In genomic region chr17:75065562-75066151, GRCh38 we compare ENCODE assay signal across 14 cellular contexts. TPM values are rescaled to one million over a fixed set of nuclear protein-coding genes. Genes with fewer than 3 reads are reported as not detected.
DNase-seq lines count a peak whose midpoint lies in the region; ATAC-seq, FAIRE-seq and TF ChIP-seq lines count a peak whose summit lies in the region.
"Had no signal": no experiment of that assay in that cellular context is flagged by ENCODE, and none has a peak within 500 bp of the region (broad histone marks: within the 10 kb centered on the region; RNA-seq: fewer than 3 reads in every experiment).

No MANE protein-coding gene starts in this region.

- dilution Hi-C loops in endothelial cell of umbilical vein (cut with MboI; ENCODE audit: extremely low pct_ligation_motif_present, low sequenced_read_pairs) = no loop called here

- DNase-seq in activated naive CD4-positive, alpha-beta T cell treated with anti-CD3 and anti-CD28 coated beads for 36 hours = peak; percentile 39
- DNase-seq in activated naive CD4-positive, alpha-beta T cell treated with anti-CD3 and anti-CD28 coated beads, Interleukin-2, amount 50 U/mL, for 16 hours = no peak
- DNase-seq in T-cell = no peak
- DNase-seq in endothelial cell of umbilical vein (ENCODE audit: low read depth, low spot score) = peak; percentile 46
- DNase-seq in stimulated activated naive CD8-positive, alpha-beta T cell treated with anti-CD3 and anti-CD28 coated beads, Interleukin-15, Interleukin-2, amounts not matched to agents 100 U/mL and 50 U/mL, for 24 hours = no peak
- DNase-seq in left colon = no peak
- DNase-seq: amygdala; effector CD4-positive, alpha-beta T cell; head of caudate nucleus; psoas muscle; thyroid gland had no signal

- no peak for TF ChIP-seq POLR2A in endothelial cell of umbilical vein (IDR thresholded peaks at IDR 0.05; ENCODE audit: low read depth, low read length)

- peak; percentile 68 for FAIRE-seq in endothelial cell of umbilical vein (lab: Jason Lieb, UNC)

- no peak overlapping the region for H3K4me3 ChIP-seq in endothelial cell of umbilical vein (replicated peaks in 1 of 3; ENCODE audit: insufficient read depth in 1 of 3, low read depth in 1 of 3, low read length in 3 of 3)
- H3K4me3 ChIP-seq: psoas muscle, thyroid gland had no signal

- peak overlapping the region; percentile 33 for H3K27ac ChIP-seq in endothelial cell of umbilical vein (ENCODE audit: insufficient read depth, low read depth, low read length)
- H3K27ac ChIP-seq: psoas muscle had no signal

- POLR2A ChIA-PET in T-cell (lab: Charles Lee) (interaction anchor here in 1 of 2 donors (0.6 to 0.7 kb wide), 2 partner anchors 92 to 195 kb away, joined by 4 to 6 read pairs; no protein-coding TSS in a partner anchor), endothelial cell of umbilical vein (lab: Charles Lee) (no interaction called here)

- ATAC-seq in T-cell (replicated peaks in 1 of 4) (no peak), left colon (no peak), GM19452 (IDR thresholded peaks at IDR 0.05; ENCODE audit: unreplicated experiment) (no peak), GM19351 (IDR thresholded peaks at IDR 0.05; ENCODE audit: unreplicated experiment) (no peak)
- peak; percentile 67 for ATAC-seq in stimulated activated naive CD8-positive, alpha-beta T cell treated with anti-CD3 and anti-CD28 coated beads, Interleukin-15, Interleukin-2, amounts not matched to agents 100 U/mL and 50 U/mL, for 24 hours
- ATAC-seq: psoas muscle had no signal

- H3K36me3 ChIP-seq in endothelial cell of umbilical vein (ENCODE audit: control insufficient read depth in 2 of 2, extremely low read depth in 1 of 2, insufficient read depth in 2 of 2, low read length in 2 of 2) = peaks cover 8 to 23% of the 10 kb centered on the region in 2 experiments

- H3K27me3 ChIP-seq in endothelial cell of umbilical vein (ENCODE audit: control insufficient read depth in 2 of 2, insufficient read depth in 2 of 2, low read length in 2 of 2) = no peaks in the 10 kb centered on the region
- H3K27me3 ChIP-seq: thyroid gland had no signal

- no peak for TF ChIP-seq CTCF in endothelial cell of umbilical vein (IDR thresholded peaks at IDR 0.05; ENCODE audit: extremely low read depth in 1 of 2, insufficient read depth in 1 of 2, low read depth in 1 of 2, low read length in 2 of 2)

- no peaks in the 10 kb centered on the region for H3K9me3 ChIP-seq in endothelial cell of umbilical vein (replicated peaks; ENCODE audit: control insufficient read depth, insufficient read depth, low read length)
- H3K9me3 ChIP-seq: psoas muscle, thyroid gland had no signal

- intact Hi-C loops in activated naive CD4-positive, alpha-beta T cell treated with anti-CD3 and anti-CD28 coated beads for 36 hours (cut with micrococcal nuclease) = loop anchor here (5.0 kb wide), 1 partner anchor 42 kb away; the partner anchor contains the start of gene ARMC7
- intact Hi-C loops in endothelial cell of umbilical vein (cut with micrococcal nuclease) = no loop called here
- intact Hi-C loops in left colon (cut with DNase I, micrococcal nuclease) = no loop called here

- no peaks in the 10 kb centered on the region for H3K9me1 ChIP-seq in endothelial cell of umbilical vein (replicated peaks; ENCODE audit: control insufficient read depth, extremely low read depth, insufficient read depth, low read length)

- no peaks in the 10 kb centered on the region for H3K79me2 ChIP-seq in endothelial cell of umbilical vein (ENCODE audit: control insufficient read depth, insufficient read depth, low read length)

- no peak overlapping the region for H3K4me2 ChIP-seq in endothelial cell of umbilical vein (ENCODE audit: insufficient read depth, low read length)

- H3K27ac Mint-ChIP-seq in activated naive CD4-positive, alpha-beta T cell treated with anti-CD3 and anti-CD28 coated beads for 36 hours = peak overlapping the region; percentile 70
- H3K27ac Mint-ChIP-seq in T-cell = peak overlapping the region; percentile 55 to 68
- H3K27ac Mint-ChIP-seq: memory B cell had no signal

- H3K9me3 Mint-ChIP-seq in activated naive CD4-positive, alpha-beta T cell treated with anti-CD3 and anti-CD28 coated beads for 36 hours = no peaks in the 10 kb centered on the region
- no peaks in the 10 kb centered on the region for H3K9me3 Mint-ChIP-seq in T-cell
- H3K9me3 Mint-ChIP-seq: memory B cell had no signal

- H3K27me3 Mint-ChIP-seq in activated naive CD4-positive, alpha-beta T cell treated with anti-CD3 and anti-CD28 coated beads for 36 hours (ENCODE audit: low read depth) = no peaks in the 10 kb centered on the region
- no peaks in the 10 kb centered on the region for H3K27me3 Mint-ChIP-seq in T-cell
- H3K27me3 Mint-ChIP-seq: memory B cell had no signal

- no peak overlapping the region for H3K4me3 Mint-ChIP-seq in activated naive CD4-positive, alpha-beta T cell treated with anti-CD3 and anti-CD28 coated beads for 36 hours
- peak overlapping the region in 1 of 3 donors; percentile 19 for H3K4me3 Mint-ChIP-seq in T-cell
- H3K4me3 Mint-ChIP-seq: memory B cell had no signal

- H3K4me1 ChIP-seq in endothelial cell of umbilical vein (ENCODE audit: control insufficient read depth, extremely low read depth, insufficient read depth, low read length) = peaks cover 6% of the 10 kb centered on the region
- H3K4me1 ChIP-seq: psoas muscle had no signal

- peaks cover 33% of the 10 kb centered on the region for H3K4me1 Mint-ChIP-seq in activated naive CD4-positive, alpha-beta T cell treated with anti-CD3 and anti-CD28 coated beads for 36 hours (ENCODE audit: low read depth)
- peaks cover 16 to 26% (median 23%) of the 10 kb centered on the region in 3 donors for H3K4me1 Mint-ChIP-seq in T-cell
- H3K4me1 Mint-ChIP-seq: memory B cell had no signal

- BruUV-seq in endothelial cell of umbilical vein (replicated peaks; lab: Mats Ljungman, UMichigan) = no TSS peak

- peak overlapping the region; percentile 12 for H3K9ac ChIP-seq in endothelial cell of umbilical vein (replicated peaks; ENCODE audit: extremely low read depth, insufficient read depth, low read length)

- no peaks in the 10 kb centered on the region for H4K20me1 ChIP-seq in endothelial cell of umbilical vein (replicated peaks; ENCODE audit: control insufficient read depth, extremely low read depth, insufficient read depth, low read length)

- no peak overlapping the region for H2AFZ ChIP-seq in endothelial cell of umbilical vein (ENCODE audit: low read depth, low read length)

- CTCF ChIA-PET in activated naive CD4-positive, alpha-beta T cell treated with anti-CD3 and anti-CD28 coated beads for 36 hours (lab: Charles Lee) = no interaction called here
- CTCF ChIA-PET in T-cell (lab: Charles Lee) = no interaction called here
- CTCF ChIA-PET in endothelial cell of umbilical vein (lab: Charles Lee) = interaction anchor here (1.1 to 1.8 kb wide), 3 partner anchors 10 to 136 kb away, joined by 3 to 5 read pairs (median 4); no protein-coding TSS in a partner anchor

- H3K36me3 Mint-ChIP-seq in activated naive CD4-positive, alpha-beta T cell treated with anti-CD3 and anti-CD28 coated beads for 36 hours (ENCODE audit: low read depth) = peaks cover 11% of the 10 kb centered on the region
- H3K36me3 Mint-ChIP-seq in T-cell = peaks cover 22% of the 10 kb centered on the region

RNA-seq across cellular contexts. Expression of gene KCTD2, which starts 18.6 kb away (rescaled TPM):
- total RNA-seq in activated naive CD4-positive, alpha-beta T cell treated with anti-CD3 and anti-CD28 coated beads for 36 hours = 10 to 100 TPM; 18.7 to 20.8 TPM
- total RNA-seq in T-cell (10 to 100 TPM; 22.0 to 32.8 (median 29.0) TPM), endothelial cell of umbilical vein (20.6 and 23.2 TPM in 2 replicates), left colon (10 to 100 TPM; 16.7 to 19.7 TPM)
- 24.3 and 24.8 TPM in 2 replicates for polyA plus RNA-seq in endothelial cell of umbilical vein
- 27.6 and 29.2 TPM in 2 replicates for polyA plus RNA-seq in endothelial cell of umbilical vein (2011; cell fraction: cytosol; rRNA removed)
- 19.9 and 20.6 TPM in 2 replicates for polyA plus RNA-seq in endothelial cell of umbilical vein (2011; cell fraction: nucleus; rRNA removed)
- polyA plus RNA-seq in endothelial cell of umbilical vein (2012) = 16.8 and 18.1 TPM in 2 replicates
- 21.9 and 24.0 TPM in 2 replicates for polyA minus RNA-seq in endothelial cell of umbilical vein
- polyA minus RNA-seq in endothelial cell of umbilical vein (2011; cell fraction: cytosol; rRNA and poly(A)+ RNA removed) = 10.5 TPM
- 6.7 and 7.8 TPM in 2 replicates for polyA minus RNA-seq in endothelial cell of umbilical vein (2011; cell fraction: nucleus; rRNA and poly(A)+ RNA removed)

RNA-seq across cellular contexts. Expression of gene ATP5PD, which starts 18.9 kb away (rescaled TPM):
- 100 to 1,000 TPM; 227 to 249 TPM for total RNA-seq in activated naive CD4-positive, alpha-beta T cell treated with anti-CD3 and anti-CD28 coated beads for 36 hours
- 100 to 1,000 TPM; 115 to 170 (median 139) TPM for total RNA-seq in T-cell
- total RNA-seq in endothelial cell of umbilical vein = 200 and 202 TPM in 2 replicates
- 176 and 182 TPM in 2 replicates for polyA plus RNA-seq in endothelial cell of umbilical vein
- 231 and 268 TPM in 2 replicates for polyA plus RNA-seq in endothelial cell of umbilical vein (2011; cell fraction: cytosol; rRNA removed)
- polyA plus RNA-seq in endothelial cell of umbilical vein (2011; cell fraction: nucleus; rRNA removed) = 76.5 and 82.1 TPM in 2 replicates
- polyA plus RNA-seq in endothelial cell of umbilical vein (2012) = 350 and 390 TPM in 2 replicates
- polyA minus RNA-seq in endothelial cell of umbilical vein = 112 and 155 TPM in 2 replicates
- 118 TPM for polyA minus RNA-seq in endothelial cell of umbilical vein (2011; cell fraction: cytosol; rRNA and poly(A)+ RNA removed)
- polyA minus RNA-seq in endothelial cell of umbilical vein (2011; cell fraction: nucleus; rRNA and poly(A)+ RNA removed) = 17.8 and 22.8 TPM in 2 replicates
- 100 to 1,000 TPM; 310 to 381 TPM for total RNA-seq in left colon

RNA-seq across cellular contexts. Expression of gene SLC16A5, which starts 22.1 kb away (rescaled TPM):
- total RNA-seq in activated naive CD4-positive, alpha-beta T cell treated with anti-CD3 and anti-CD28 coated beads for 36 hours = 1 to 10 TPM; 2.5 to 3.1 TPM
- total RNA-seq in T-cell = 10 to 100 TPM in 4 of 5 donors, 1 to 10 TPM in 1; 9.1 to 24.3 (median 16.8) TPM
- 16.4 and 17.4 TPM in 2 replicates for total RNA-seq in endothelial cell of umbilical vein
- polyA plus RNA-seq in endothelial cell of umbilical vein = 23.3 and 31.9 TPM in 2 replicates
- 12.6 and 16.4 TPM in 2 replicates for polyA plus RNA-seq in endothelial cell of umbilical vein (2011; cell fraction: cytosol; rRNA removed)
- polyA plus RNA-seq in endothelial cell of umbilical vein (2011; cell fraction: nucleus; rRNA removed) = 32.6 and 39.1 TPM in 2 replicates
- polyA plus RNA-seq in endothelial cell of umbilical vein (2012) = 8.7 and 13.9 TPM in 2 replicates
- 19.2 and 22.6 TPM in 2 replicates for polyA minus RNA-seq in endothelial cell of umbilical vein
- 22.5 TPM for polyA minus RNA-seq in endothelial cell of umbilical vein (2011; cell fraction: cytosol; rRNA and poly(A)+ RNA removed)
- 10.1 and 15.0 TPM in 2 replicates for polyA minus RNA-seq in endothelial cell of umbilical vein (2011; cell fraction: nucleus; rRNA and poly(A)+ RNA removed)
- 10 to 100 TPM; 26.6 to 39.6 TPM for total RNA-seq in left colon

RNA-seq across cellular contexts. Expression of gene ARMC7, which starts 44.1 kb away (rescaled TPM):
- total RNA-seq in activated naive CD4-positive, alpha-beta T cell treated with anti-CD3 and anti-CD28 coated beads for 36 hours = 1 to 10 TPM; 3.8 to 4.9 TPM
- total RNA-seq in T-cell (10 to 100 TPM in 3 of 5 donors, 1 to 10 TPM in 2; 8.9 to 23.9 (median 18.8) TPM), endothelial cell of umbilical vein (14.5 and 15.7 TPM in 2 replicates), left colon (10 to 100 TPM; 20.3 to 29.9 TPM)
- polyA plus RNA-seq in endothelial cell of umbilical vein = 11.8 and 13.1 TPM in 2 replicates
- polyA plus RNA-seq in endothelial cell of umbilical vein (2011; cell fraction: cytosol; rRNA removed) = 10.5 and 11.1 TPM in 2 replicates
- polyA plus RNA-seq in endothelial cell of umbilical vein (2011; cell fraction: nucleus; rRNA removed) = 9.3 and 10.0 TPM in 2 replicates
- 9.0 and 9.4 TPM in 2 replicates for polyA plus RNA-seq in endothelial cell of umbilical vein (2012)
- 12.7 and 14.1 TPM in 2 replicates for polyA minus RNA-seq in endothelial cell of umbilical vein
- 9.3 TPM for polyA minus RNA-seq in endothelial cell of umbilical vein (2011; cell fraction: cytosol; rRNA and poly(A)+ RNA removed)
- polyA minus RNA-seq in endothelial cell of umbilical vein (2011; cell fraction: nucleus; rRNA and poly(A)+ RNA removed) = 3.9 and 7.6 TPM in 2 replicates

RNA-seq across cellular contexts. Expression of gene MRPL58, which starts 53.2 kb away (rescaled TPM):
- total RNA-seq in activated naive CD4-positive, alpha-beta T cell treated with anti-CD3 and anti-CD28 coated beads for 36 hours = 10 to 100 TPM; 60.6 to 64.5 TPM
- 10 to 100 TPM; 15.6 to 30.6 (median 26.6) TPM for total RNA-seq in T-cell
- total RNA-seq in endothelial cell of umbilical vein = 38.0 and 38.8 TPM in 2 replicates
- 28.7 and 43.7 TPM in 2 replicates for polyA plus RNA-seq in endothelial cell of umbilical vein
- 44.5 and 44.8 TPM in 2 replicates for polyA plus RNA-seq in endothelial cell of umbilical vein (2011; cell fraction: cytosol; rRNA removed)
- polyA plus RNA-seq in endothelial cell of umbilical vein (2011; cell fraction: nucleus; rRNA removed) = 19.1 and 25.5 TPM in 2 replicates
- 33.8 and 38.9 TPM in 2 replicates for polyA plus RNA-seq in endothelial cell of umbilical vein (2012)
- polyA minus RNA-seq in endothelial cell of umbilical vein = 15.2 and 21.3 TPM in 2 replicates
- 28.6 TPM for polyA minus RNA-seq in endothelial cell of umbilical vein (2011; cell fraction: cytosol; rRNA and poly(A)+ RNA removed)
- polyA minus RNA-seq in endothelial cell of umbilical vein (2011; cell fraction: nucleus; rRNA and poly(A)+ RNA removed) = 4.7 and 5.0 TPM in 2 replicates
- total RNA-seq in left colon = 10 to 100 TPM; 23.6 to 30.4 TPM

Comparison
In these comparisons a context has a peak if more than half of its experiments do, and no peak if none do; other contexts are left out.
1. DNase-seq: peak in activated naive CD4-positive, alpha-beta T cell treated with anti-CD3 and anti-CD28 coated beads for 36 hours (single experiment) and endothelial cell of umbilical vein (single experiment); none in activated naive CD4-positive, alpha-beta T cell treated with anti-CD3 and anti-CD28 coated beads, Interleukin-2, amount 50 U/mL, for 16 hours (single experiment), T-cell (0 of 34), stimulated activated naive CD8-positive, alpha-beta T cell treated with anti-CD3 and anti-CD28 coated beads, Interleukin-15, Interleukin-2, amounts not matched to agents 100 U/mL and 50 U/mL, for 24 hours (single experiment) and left colon (0 of 2).